In the genomic region with DNA sequence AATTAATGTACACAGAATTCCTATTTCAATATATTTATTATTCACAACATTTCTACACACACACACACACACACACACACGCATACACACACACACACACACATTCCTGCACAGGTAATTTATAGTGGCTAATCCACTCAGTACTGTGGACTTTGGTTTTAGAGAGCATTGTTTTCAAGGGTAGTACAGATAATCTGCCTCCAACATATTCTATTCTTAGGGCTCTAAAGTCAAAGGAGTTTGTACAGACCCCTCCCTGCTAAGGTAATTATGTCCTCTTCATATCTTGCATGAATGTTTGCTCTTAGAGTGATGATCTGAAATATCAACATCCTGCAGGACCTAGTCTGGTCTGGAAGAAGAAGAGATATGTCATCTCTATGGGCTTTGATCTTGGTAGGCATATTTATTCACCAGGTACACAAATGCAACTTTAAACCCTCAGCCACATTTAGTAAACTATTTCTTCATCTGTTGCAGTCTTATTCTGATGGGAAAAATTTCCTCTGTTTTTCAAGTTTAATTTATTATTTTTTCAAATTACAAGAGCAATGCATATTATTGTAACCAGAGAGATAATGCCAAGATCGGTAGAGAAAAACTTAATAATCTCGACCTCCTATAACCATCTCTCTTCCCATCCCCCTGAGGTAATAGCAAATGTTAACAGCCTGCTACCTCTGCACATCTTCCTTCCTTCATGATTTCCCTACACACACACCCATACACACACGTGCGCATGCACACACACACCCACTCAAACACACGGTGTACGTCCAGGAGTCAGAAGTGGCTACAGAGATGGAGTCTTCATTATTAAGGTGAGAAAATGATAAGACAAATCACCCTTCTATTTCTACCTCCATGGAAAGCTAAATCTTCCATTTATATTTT, we compare ENCODE assay signal across 1 cellular context.
TF ChIP-seq lines count a peak whose summit lies in the region.

No MANE protein-coding gene starts in this region.

TF ChIP-seq in HepG2, 621 proteins besides CTCF, POLR2A, EP300 and RAD21 (continued from another document and continues in another):
- TF ChIP-seq, protein P1, sequence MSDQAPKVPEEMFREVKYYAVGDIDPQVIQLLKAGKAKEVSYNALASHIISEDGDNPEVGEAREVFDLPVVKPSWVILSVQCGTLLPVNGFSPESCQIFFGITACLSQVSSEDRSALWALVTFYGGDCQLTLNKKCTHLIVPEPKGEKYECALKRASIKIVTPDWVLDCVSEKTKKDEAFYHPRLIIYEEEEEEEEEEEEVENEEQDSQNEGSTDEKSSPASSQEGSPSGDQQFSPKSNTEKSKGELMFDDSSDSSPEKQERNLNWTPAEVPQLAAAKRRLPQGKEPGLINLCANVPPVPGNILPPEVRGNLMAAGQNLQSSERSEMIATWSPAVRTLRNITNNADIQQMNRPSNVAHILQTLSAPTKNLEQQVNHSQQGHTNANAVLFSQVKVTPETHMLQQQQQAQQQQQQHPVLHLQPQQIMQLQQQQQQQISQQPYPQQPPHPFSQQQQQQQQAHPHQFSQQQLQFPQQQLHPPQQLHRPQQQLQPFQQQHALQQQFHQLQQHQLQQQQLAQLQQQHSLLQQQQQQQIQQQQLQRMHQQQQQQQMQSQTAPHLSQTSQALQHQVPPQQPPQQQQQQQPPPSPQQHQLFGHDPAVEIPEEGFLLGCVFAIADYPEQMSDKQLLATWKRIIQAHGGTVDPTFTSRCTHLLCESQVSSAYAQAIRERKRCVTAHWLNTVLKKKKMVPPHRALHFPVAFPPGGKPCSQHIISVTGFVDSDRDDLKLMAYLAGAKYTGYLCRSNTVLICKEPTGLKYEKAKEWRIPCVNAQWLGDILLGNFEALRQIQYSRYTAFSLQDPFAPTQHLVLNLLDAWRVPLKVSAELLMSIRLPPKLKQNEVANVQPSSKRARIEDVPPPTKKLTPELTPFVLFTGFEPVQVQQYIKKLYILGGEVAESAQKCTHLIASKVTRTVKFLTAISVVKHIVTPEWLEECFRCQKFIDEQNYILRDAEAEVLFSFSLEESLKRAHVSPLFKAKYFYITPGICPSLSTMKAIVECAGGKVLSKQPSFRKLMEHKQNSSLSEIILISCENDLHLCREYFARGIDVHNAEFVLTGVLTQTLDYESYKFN (CRISPR knock-in tag; conservative IDR thresholded peaks at IDR 0.05) = peak; percentile 99
- peak; percentile 91; the same call in 1 of the 2 replicates for TF ChIP-seq ZNF878 (CRISPR knock-in tag; IDR thresholded peaks at IDR 0.05)
- peak; percentile 39; the same call in 1 of the 3 replicates for TF ChIP-seq MXI1 (IDR thresholded peaks at IDR 0.05; ENCODE audit: borderline replicate concordance, low read depth, low read length)
- TF ChIP-seq NR2F2 (IDR thresholded peaks at IDR 0.05; ENCODE audit: borderline replicate concordance, low read depth) = peak; percentile 81; the same call in 1 of the 2 replicates
- no peak for TF ChIP-seq ZZZ3 (CRISPR knock-in tag; IDR thresholded peaks at IDR 0.05; ENCODE audit: borderline replicate concordance)
- TF ChIP-seq FOXA1 (IDR thresholded peaks at IDR 0.05) = peak; percentile 90
- TF ChIP-seq FOXA1 (CRISPR knock-in tag; IDR thresholded peaks at IDR 0.05) = peak; percentile 98
- no peak for TF ChIP-seq ZNF563 (CRISPR knock-in tag; IDR thresholded peaks at IDR 0.05)
- peak; percentile 77; the same call in 1 of the 2 replicates for TF ChIP-seq MIER3 (CRISPR knock-in tag; IDR thresholded peaks at IDR 0.05; ENCODE audit: borderline replicate concordance)
- peak; percentile 92 for TF ChIP-seq ZFP1 (CRISPR knock-in tag; IDR thresholded peaks at IDR 0.05)
- TF ChIP-seq ONECUT2 (CRISPR knock-in tag; IDR thresholded peaks at IDR 0.05) = peak; percentile 26; the same call in 1 of the 2 replicates
- TF ChIP-seq POLR2AphosphoS2 (IDR thresholded peaks at IDR 0.05; ENCODE audit: low read depth, low read length) = no peak
- peak; percentile 99 for TF ChIP-seq GATA4 (IDR thresholded peaks at IDR 0.05; ENCODE audit: borderline replicate concordance, low read depth)
- TF ChIP-seq, protein P2, sequence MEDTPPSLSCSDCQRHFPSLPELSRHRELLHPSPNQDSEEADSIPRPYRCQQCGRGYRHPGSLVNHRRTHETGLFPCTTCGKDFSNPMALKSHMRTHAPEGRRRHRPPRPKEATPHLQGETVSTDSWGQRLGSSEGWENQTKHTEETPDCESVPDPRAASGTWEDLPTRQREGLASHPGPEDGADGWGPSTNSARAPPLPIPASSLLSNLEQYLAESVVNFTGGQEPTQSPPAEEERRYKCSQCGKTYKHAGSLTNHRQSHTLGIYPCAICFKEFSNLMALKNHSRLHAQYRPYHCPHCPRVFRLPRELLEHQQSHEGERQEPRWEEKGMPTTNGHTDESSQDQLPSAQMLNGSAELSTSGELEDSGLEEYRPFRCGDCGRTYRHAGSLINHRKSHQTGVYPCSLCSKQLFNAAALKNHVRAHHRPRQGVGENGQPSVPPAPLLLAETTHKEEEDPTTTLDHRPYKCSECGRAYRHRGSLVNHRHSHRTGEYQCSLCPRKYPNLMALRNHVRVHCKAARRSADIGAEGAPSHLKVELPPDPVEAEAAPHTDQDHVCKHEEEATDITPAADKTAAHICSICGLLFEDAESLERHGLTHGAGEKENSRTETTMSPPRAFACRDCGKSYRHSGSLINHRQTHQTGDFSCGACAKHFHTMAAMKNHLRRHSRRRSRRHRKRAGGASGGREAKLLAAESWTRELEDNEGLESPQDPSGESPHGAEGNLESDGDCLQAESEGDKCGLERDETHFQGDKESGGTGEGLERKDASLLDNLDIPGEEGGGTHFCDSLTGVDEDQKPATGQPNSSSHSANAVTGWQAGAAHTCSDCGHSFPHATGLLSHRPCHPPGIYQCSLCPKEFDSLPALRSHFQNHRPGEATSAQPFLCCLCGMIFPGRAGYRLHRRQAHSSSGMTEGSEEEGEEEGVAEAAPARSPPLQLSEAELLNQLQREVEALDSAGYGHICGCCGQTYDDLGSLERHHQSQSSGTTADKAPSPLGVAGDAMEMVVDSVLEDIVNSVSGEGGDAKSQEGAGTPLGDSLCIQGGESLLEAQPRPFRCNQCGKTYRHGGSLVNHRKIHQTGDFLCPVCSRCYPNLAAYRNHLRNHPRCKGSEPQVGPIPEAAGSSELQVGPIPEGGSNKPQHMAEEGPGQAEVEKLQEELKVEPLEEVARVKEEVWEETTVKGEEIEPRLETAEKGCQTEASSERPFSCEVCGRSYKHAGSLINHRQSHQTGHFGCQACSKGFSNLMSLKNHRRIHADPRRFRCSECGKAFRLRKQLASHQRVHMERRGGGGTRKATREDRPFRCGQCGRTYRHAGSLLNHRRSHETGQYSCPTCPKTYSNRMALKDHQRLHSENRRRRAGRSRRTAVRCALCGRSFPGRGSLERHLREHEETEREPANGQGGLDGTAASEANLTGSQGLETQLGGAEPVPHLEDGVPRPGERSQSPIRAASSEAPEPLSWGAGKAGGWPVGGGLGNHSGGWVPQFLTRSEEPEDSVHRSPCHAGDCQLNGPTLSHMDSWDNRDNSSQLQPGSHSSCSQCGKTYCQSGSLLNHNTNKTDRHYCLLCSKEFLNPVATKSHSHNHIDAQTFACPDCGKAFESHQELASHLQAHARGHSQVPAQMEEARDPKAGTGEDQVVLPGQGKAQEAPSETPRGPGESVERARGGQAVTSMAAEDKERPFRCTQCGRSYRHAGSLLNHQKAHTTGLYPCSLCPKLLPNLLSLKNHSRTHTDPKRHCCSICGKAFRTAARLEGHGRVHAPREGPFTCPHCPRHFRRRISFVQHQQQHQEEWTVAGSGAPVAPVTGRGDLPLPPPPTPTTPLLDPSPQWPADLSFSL (CRISPR knock-in tag; IDR thresholded peaks at IDR 0.05) = peak; percentile 96
- TF ChIP-seq ZBTB7B (CRISPR knock-in tag; IDR thresholded peaks at IDR 0.05) = peak; percentile 48; the same call in 1 of the 2 replicates
- TF ChIP-seq ELF3 (CRISPR knock-in tag; IDR thresholded peaks at IDR 0.05) = peak; percentile 64
- TF ChIP-seq, protein P3, sequence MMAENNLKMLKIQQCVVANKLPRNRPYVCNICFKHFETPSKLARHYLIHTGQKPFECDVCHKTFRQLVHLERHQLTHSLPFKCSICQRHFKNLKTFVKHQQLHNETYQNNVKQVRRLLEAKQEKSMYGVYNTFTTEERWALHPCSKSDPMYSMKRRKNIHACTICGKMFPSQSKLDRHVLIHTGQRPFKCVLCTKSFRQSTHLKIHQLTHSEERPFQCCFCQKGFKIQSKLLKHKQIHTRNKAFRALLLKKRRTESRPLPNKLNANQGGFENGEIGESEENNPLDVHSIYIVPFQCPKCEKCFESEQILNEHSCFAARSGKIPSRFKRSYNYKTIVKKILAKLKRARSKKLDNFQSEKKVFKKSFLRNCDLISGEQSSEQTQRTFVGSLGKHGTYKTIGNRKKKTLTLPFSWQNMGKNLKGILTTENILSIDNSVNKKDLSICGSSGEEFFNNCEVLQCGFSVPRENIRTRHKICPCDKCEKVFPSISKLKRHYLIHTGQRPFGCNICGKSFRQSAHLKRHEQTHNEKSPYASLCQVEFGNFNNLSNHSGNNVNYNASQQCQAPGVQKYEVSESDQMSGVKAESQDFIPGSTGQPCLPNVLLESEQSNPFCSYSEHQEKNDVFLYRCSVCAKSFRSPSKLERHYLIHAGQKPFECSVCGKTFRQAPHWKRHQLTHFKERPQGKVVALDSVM (CRISPR knock-in tag; IDR thresholded peaks at IDR 0.05) = 0 out of 2 replicates have a peak, but pooled peaks have one; percentile 33
- 0 out of 2 replicates have a peak, but pooled peaks have one; percentile 64 for TF ChIP-seq NCOA1 (CRISPR knock-in tag; IDR thresholded peaks at IDR 0.05)
- peak; percentile 90 for TF ChIP-seq TEAD3 (CRISPR knock-in tag; optimal IDR thresholded peaks at IDR 0.05; ENCODE audit: borderline replicate concordance)
- TF ChIP-seq, protein P4, sequence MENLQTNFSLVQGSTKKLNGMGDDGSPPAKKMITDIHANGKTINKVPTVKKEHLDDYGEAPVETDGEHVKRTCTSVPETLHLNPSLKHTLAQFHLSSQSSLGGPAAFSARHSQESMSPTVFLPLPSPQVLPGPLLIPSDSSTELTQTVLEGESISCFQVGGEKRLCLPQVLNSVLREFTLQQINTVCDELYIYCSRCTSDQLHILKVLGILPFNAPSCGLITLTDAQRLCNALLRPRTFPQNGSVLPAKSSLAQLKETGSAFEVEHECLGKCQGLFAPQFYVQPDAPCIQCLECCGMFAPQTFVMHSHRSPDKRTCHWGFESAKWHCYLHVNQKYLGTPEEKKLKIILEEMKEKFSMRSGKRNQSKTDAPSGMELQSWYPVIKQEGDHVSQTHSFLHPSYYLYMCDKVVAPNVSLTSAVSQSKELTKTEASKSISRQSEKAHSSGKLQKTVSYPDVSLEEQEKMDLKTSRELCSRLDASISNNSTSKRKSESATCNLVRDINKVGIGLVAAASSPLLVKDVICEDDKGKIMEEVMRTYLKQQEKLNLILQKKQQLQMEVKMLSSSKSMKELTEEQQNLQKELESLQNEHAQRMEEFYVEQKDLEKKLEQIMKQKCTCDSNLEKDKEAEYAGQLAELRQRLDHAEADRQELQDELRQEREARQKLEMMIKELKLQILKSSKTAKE (CRISPR knock-in tag; IDR thresholded peaks at IDR 0.05; ENCODE audit: borderline replicate concordance) = peak; percentile 96
- TF ChIP-seq, protein P5, sequence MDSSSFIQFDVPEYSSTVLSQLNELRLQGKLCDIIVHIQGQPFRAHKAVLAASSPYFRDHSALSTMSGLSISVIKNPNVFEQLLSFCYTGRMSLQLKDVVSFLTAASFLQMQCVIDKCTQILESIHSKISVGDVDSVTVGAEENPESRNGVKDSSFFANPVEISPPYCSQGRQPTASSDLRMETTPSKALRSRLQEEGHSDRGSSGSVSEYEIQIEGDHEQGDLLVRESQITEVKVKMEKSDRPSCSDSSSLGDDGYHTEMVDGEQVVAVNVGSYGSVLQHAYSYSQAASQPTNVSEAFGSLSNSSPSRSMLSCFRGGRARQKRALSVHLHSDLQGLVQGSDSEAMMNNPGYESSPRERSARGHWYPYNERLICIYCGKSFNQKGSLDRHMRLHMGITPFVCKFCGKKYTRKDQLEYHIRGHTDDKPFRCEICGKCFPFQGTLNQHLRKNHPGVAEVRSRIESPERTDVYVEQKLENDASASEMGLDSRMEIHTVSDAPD (CRISPR knock-in tag; IDR thresholded peaks at IDR 0.05) = peak; percentile 82; the same call in 1 of the 2 replicates
- peak; percentile 92 for TF ChIP-seq SALL1 (CRISPR knock-in tag; IDR thresholded peaks at IDR 0.05)
- peak; percentile 30; the same call in 1 of the 2 replicates for TF ChIP-seq ZNF264 (CRISPR knock-in tag; IDR thresholded peaks at IDR 0.05)
- TF ChIP-seq YEATS4 (CRISPR knock-in tag; IDR thresholded peaks at IDR 0.05; ENCODE audit: borderline replicate concordance) = 0 out of 2 replicates have a peak, but pooled peaks have one; percentile 40
- peak; percentile 70; the same call in 1 of the 2 replicates for TF ChIP-seq SMYD3 (CRISPR knock-in tag; IDR thresholded peaks at IDR 0.05)
- peak in 1 of 2 experiments; percentile 59; a peak in 1 of 4 replicates for TF ChIP-seq KLF16 (CRISPR knock-in tag; IDR thresholded peaks at IDR 0.05)
- TF ChIP-seq, protein P6, sequence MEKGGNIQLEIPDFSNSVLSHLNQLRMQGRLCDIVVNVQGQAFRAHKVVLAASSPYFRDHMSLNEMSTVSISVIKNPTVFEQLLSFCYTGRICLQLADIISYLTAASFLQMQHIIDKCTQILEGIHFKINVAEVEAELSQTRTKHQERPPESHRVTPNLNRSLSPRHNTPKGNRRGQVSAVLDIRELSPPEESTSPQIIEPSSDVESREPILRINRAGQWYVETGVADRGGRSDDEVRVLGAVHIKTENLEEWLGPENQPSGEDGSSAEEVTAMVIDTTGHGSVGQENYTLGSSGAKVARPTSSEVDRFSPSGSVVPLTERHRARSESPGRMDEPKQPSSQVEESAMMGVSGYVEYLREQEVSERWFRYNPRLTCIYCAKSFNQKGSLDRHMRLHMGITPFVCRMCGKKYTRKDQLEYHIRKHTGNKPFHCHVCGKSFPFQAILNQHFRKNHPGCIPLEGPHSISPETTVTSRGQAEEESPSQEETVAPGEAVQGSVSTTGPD (CRISPR knock-in tag; IDR thresholded peaks at IDR 0.05) = 0 out of 2 replicates have a peak, but pooled peaks have one; percentile 8
- TF ChIP-seq, protein P7, sequence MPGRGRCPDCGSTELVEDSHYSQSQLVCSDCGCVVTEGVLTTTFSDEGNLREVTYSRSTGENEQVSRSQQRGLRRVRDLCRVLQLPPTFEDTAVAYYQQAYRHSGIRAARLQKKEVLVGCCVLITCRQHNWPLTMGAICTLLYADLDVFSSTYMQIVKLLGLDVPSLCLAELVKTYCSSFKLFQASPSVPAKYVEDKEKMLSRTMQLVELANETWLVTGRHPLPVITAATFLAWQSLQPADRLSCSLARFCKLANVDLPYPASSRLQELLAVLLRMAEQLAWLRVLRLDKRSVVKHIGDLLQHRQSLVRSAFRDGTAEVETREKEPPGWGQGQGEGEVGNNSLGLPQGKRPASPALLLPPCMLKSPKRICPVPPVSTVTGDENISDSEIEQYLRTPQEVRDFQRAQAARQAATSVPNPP (CRISPR knock-in tag; IDR thresholded peaks at IDR 0.05) = 0 out of 2 replicates have a peak, but pooled peaks have one; percentile 57
- TF ChIP-seq, protein P8, sequence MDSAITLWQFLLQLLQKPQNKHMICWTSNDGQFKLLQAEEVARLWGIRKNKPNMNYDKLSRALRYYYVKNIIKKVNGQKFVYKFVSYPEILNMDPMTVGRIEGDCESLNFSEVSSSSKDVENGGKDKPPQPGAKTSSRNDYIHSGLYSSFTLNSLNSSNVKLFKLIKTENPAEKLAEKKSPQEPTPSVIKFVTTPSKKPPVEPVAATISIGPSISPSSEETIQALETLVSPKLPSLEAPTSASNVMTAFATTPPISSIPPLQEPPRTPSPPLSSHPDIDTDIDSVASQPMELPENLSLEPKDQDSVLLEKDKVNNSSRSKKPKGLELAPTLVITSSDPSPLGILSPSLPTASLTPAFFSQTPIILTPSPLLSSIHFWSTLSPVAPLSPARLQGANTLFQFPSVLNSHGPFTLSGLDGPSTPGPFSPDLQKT (CRISPR knock-in tag; IDR thresholded peaks at IDR 0.05; ENCODE audit: borderline replicate concordance) = no peak
- no peak for TF ChIP-seq SOX6 (IDR thresholded peaks at IDR 0.05)
- peak; percentile 99 for TF ChIP-seq SOX6 (CRISPR knock-in tag; IDR thresholded peaks at IDR 0.05)
- peak; percentile 96 for TF ChIP-seq HDAC2 (CRISPR knock-in tag; IDR thresholded peaks at IDR 0.05)
- TF ChIP-seq CHD2 (IDR thresholded peaks at IDR 0.05; ENCODE audit: low read depth, low read length) = no peak
